1 cellular context compared by ENCODE assay signal in the genomic region with DNA sequence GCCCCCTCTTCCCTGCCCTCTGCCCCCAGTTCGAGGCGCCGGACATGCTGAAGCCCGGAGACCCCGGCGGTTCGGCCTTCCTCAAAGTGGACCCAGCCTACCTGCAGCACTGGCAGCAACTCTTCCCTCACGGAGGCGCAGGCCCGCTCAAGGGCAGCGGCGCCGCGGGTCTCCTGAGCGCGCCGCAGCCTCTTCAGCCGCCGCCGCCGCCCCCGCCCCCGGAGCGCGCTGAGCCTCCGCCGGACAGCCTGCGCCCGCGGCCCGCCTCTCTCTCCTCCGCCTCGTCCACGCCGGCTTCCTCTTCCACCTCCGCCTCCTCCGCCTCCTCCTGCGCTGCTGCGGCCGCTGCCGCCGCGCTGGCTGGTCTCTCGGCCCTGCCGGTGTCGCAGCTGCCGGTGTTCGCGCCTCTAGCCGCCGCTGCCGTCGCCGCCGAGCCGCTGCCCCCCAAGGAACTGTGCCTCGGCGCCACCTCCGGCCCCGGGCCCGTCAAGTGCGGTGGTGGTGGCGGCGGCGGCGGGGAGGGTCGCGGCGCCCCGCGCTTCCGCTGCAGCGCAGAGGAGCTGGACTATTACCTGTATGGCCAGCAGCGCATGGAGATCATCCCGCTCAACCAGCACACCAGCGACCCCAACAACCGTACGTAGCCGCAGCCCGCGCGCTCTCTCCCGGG.
A peak's percentile ranks its signal among the peaks of the same experiment; 100 is the strongest.
TF ChIP-seq lines count a peak whose summit lies in the region.

No MANE protein-coding gene starts in this region.

TF ChIP-seq in H1, 55 proteins besides CTCF, POLR2A, EP300 and RAD21:
- TF ChIP-seq, protein P1, sequence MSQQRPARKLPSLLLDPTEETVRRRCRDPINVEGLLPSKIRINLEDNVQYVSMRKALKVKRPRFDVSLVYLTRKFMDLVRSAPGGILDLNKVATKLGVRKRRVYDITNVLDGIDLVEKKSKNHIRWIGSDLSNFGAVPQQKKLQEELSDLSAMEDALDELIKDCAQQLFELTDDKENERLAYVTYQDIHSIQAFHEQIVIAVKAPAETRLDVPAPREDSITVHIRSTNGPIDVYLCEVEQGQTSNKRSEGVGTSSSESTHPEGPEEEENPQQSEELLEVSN (IDR thresholded peaks at IDR 0.05): no peak
- TF ChIP-seq SIN3A (conservative IDR thresholded peaks at IDR 0.05 in 1 of 2, IDR thresholded peaks at IDR 0.05 in 1 of 2; ENCODE audit: low read depth in 1 of 2, low read length in 2 of 2) (0 out of 4 replicates have a peak, but pooled peaks of 1 of the 2 experiments have one; percentile 1), EZH2 (IDR thresholded peaks at IDR 0.05; ENCODE audit: low read depth, low read length, severe bottlenecking) (peak; percentile 44), HDAC6 (IDR thresholded peaks at IDR 0.05; ENCODE audit: low read depth, low read length) (no peak), RBBP5 (IDR thresholded peaks at IDR 0.05; ENCODE audit: borderline replicate concordance, low read depth, low read length) (peak; percentile 81), SRF (IDR thresholded peaks at IDR 0.05; ENCODE audit: low read depth, low read length) (no peak), NRF1 (IDR thresholded peaks at IDR 0.05; ENCODE audit: low read depth, low read length) (no peak), KDM4A (IDR thresholded peaks at IDR 0.05; ENCODE audit: low read depth, low read length, severe bottlenecking) (peak; percentile 38), PHF8 (conservative IDR thresholded peaks at IDR 0.05; ENCODE audit: low read depth, low read length) (no peak), SUZ12 (IDR thresholded peaks at IDR 0.05; ENCODE audit: low read length) (0 out of 2 replicates have a peak, but pooled peaks have one; percentile 7)
- TF ChIP-seq, protein P2, sequence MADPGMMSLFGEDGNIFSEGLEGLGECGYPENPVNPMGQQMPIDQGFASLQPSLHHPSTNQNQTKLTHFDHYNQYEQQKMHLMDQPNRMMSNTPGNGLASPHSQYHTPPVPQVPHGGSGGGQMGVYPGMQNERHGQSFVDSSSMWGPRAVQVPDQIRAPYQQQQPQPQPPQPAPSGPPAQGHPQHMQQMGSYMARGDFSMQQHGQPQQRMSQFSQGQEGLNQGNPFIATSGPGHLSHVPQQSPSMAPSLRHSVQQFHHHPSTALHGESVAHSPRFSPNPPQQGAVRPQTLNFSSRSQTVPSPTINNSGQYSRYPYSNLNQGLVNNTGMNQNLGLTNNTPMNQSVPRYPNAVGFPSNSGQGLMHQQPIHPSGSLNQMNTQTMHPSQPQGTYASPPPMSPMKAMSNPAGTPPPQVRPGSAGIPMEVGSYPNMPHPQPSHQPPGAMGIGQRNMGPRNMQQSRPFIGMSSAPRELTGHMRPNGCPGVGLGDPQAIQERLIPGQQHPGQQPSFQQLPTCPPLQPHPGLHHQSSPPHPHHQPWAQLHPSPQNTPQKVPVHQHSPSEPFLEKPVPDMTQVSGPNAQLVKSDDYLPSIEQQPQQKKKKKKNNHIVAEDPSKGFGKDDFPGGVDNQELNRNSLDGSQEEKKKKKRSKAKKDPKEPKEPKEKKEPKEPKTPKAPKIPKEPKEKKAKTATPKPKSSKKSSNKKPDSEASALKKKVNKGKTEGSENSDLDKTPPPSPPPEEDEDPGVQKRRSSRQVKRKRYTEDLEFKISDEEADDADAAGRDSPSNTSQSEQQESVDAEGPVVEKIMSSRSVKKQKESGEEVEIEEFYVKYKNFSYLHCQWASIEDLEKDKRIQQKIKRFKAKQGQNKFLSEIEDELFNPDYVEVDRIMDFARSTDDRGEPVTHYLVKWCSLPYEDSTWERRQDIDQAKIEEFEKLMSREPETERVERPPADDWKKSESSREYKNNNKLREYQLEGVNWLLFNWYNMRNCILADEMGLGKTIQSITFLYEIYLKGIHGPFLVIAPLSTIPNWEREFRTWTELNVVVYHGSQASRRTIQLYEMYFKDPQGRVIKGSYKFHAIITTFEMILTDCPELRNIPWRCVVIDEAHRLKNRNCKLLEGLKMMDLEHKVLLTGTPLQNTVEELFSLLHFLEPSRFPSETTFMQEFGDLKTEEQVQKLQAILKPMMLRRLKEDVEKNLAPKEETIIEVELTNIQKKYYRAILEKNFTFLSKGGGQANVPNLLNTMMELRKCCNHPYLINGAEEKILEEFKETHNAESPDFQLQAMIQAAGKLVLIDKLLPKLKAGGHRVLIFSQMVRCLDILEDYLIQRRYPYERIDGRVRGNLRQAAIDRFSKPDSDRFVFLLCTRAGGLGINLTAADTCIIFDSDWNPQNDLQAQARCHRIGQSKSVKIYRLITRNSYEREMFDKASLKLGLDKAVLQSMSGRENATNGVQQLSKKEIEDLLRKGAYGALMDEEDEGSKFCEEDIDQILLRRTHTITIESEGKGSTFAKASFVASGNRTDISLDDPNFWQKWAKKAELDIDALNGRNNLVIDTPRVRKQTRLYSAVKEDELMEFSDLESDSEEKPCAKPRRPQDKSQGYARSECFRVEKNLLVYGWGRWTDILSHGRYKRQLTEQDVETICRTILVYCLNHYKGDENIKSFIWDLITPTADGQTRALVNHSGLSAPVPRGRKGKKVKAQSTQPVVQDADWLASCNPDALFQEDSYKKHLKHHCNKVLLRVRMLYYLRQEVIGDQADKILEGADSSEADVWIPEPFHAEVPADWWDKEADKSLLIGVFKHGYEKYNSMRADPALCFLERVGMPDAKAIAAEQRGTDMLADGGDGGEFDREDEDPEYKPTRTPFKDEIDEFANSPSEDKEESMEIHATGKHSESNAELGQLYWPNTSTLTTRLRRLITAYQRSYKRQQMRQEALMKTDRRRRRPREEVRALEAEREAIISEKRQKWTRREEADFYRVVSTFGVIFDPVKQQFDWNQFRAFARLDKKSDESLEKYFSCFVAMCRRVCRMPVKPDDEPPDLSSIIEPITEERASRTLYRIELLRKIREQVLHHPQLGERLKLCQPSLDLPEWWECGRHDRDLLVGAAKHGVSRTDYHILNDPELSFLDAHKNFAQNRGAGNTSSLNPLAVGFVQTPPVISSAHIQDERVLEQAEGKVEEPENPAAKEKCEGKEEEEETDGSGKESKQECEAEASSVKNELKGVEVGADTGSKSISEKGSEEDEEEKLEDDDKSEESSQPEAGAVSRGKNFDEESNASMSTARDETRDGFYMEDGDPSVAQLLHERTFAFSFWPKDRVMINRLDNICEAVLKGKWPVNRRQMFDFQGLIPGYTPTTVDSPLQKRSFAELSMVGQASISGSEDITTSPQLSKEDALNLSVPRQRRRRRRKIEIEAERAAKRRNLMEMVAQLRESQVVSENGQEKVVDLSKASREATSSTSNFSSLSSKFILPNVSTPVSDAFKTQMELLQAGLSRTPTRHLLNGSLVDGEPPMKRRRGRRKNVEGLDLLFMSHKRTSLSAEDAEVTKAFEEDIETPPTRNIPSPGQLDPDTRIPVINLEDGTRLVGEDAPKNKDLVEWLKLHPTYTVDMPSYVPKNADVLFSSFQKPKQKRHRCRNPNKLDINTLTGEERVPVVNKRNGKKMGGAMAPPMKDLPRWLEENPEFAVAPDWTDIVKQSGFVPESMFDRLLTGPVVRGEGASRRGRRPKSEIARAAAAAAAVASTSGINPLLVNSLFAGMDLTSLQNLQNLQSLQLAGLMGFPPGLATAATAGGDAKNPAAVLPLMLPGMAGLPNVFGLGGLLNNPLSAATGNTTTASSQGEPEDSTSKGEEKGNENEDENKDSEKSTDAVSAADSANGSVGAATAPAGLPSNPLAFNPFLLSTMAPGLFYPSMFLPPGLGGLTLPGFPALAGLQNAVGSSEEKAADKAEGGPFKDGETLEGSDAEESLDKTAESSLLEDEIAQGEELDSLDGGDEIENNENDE (IDR thresholded peaks at IDR 0.05; ENCODE audit: insufficient replicate concordance, low read length): no peak
